18 cellular contexts compared by ENCODE assay signal in the genomic region with DNA sequence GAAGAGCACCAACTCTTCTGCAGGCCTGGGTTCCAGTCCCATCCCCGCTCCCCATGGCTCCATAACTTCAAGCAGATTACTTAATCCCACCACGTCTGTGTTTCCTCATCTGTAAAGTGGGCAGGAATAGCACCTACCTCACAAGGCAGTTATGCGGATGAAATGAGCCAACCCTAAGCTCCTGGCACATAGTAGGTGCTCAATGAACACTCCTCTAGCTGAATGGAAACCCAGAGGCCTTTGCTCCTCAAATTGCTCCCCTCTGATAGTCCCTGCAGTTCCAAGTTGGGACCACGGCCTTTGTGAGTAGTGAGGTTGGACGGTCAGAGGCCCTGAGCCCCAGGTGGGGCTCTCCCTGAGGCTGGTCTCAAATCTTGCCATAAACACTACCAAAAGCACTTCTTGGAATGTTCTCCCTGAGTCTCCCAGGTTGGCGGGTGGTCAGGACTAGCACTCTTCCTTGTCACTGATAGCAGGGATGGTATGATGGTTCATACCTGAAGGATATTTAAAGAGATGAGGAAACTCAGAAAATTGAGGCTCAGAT. TPM values are rescaled to one million over a fixed set of nuclear protein-coding genes. Genes with fewer than 3 reads are reported as not detected.
"Had no signal": no experiment of that assay in that cellular context is flagged by ENCODE, and none has a peak within 500 bp of the region (broad histone marks: within the 10 kb centered on the region; RNA-seq: fewer than 3 reads in every experiment).

No MANE protein-coding gene starts in this region.

- DNase-seq: activated CD4-positive, alpha-beta T cell treated with anti-CD3 and anti-CD28 coated beads for 48 hours; activated CD8-positive, alpha-beta memory T cell treated with anti-CD3 and anti-CD28 coated beads, Interleukin-2, amount 50 U/mL, for 48 hours; activated CD8-positive, alpha-beta T cell treated with anti-CD3 and anti-CD28 coated beads, Interleukin-2, amount 10 ng/mL, durations not matched to agents 7 days and 5 days; activated naive CD4-positive, alpha-beta T cell treated with Interleukin-2 at 50 U/mL for 16 hours; activated naive CD8-positive, alpha-beta T cell treated with anti-CD3 and anti-CD28 coated beads, Interleukin-2, amount 50 U/mL, for 24 hours; caudate nucleus; cortex of kidney; effector CD8-positive, alpha-beta T cell; hippocampal formation; kidney glomerular epithelial cell; naive thymus-derived CD8-positive, alpha-beta T cell; nucleus accumbens; transverse colon had no signal

- H3K9me3 ChIP-seq: mucosa of descending colon, transverse colon had no signal

- H3K27me3 ChIP-seq: transverse colon had no signal

- H3K27ac ChIP-seq: transverse colon had no signal

- H3K36me3 ChIP-seq: transverse colon had no signal

- ATAC-seq: activated CD8-positive, alpha-beta T cell treated with anti-CD3 and anti-CD28 coated beads, Interleukin-2, amount 10 ng/mL, durations not matched to agents 7 days and 5 days; activated naive CD8-positive, alpha-beta T cell treated with anti-CD3 and anti-CD28 coated beads, Interleukin-2, amount 50 U/mL, for 24 hours; mucosa of descending colon; naive thymus-derived CD8-positive, alpha-beta T cell; SK-N-SH treated with all-trans-retinoic acid at 6 μM for 48 hours; WTC11 had no signal

- FAIRE-seq: frontal cortex had no signal

- H3K4me3 ChIP-seq: mucosa of descending colon, transverse colon had no signal

RNA-seq across cellular contexts. Expression of gene SYNPO, which starts 35.5 kb away (rescaled TPM):
- total RNA-seq: activated T-helper 1 cell treated with anti-CD3 and anti-CD28 coated beads, Interleukin-12 subunit alpha, Interleukin-12 subunit beta, Interleukin-2, Interleukin-4 antibody, amounts not matched to agents 30 ng/mL and 10 ng/mL and 1 ng/mL, durations not matched to agents 14 hours and 24 hours and 36 hours had no signal
- polyA plus RNA-seq: naive thymus-derived CD8-positive, alpha-beta T cell had no signal

RNA-seq across cellular contexts. Expression of gene MYOZ3, which starts 56.1 kb away (rescaled TPM):
- total RNA-seq: activated CD8-positive, alpha-beta T cell treated with anti-CD3 and anti-CD28 coated beads, Interleukin-2, amount 10 ng/mL, durations not matched to agents 7 days and 5 days; naive thymus-derived CD8-positive, alpha-beta T cell; transverse colon had no signal
